Comparison of ENCODE assay signal across 1 cellular context in genomic region chr9:132430998-132431397, GRCh38.
TF ChIP-seq lines count a peak whose summit lies in the region.

No MANE protein-coding gene starts in this region.

TF ChIP-seq in HepG2, 621 proteins besides CTCF, POLR2A, EP300 and RAD21 (continued from another document):
- TF ChIP-seq, protein P1, sequence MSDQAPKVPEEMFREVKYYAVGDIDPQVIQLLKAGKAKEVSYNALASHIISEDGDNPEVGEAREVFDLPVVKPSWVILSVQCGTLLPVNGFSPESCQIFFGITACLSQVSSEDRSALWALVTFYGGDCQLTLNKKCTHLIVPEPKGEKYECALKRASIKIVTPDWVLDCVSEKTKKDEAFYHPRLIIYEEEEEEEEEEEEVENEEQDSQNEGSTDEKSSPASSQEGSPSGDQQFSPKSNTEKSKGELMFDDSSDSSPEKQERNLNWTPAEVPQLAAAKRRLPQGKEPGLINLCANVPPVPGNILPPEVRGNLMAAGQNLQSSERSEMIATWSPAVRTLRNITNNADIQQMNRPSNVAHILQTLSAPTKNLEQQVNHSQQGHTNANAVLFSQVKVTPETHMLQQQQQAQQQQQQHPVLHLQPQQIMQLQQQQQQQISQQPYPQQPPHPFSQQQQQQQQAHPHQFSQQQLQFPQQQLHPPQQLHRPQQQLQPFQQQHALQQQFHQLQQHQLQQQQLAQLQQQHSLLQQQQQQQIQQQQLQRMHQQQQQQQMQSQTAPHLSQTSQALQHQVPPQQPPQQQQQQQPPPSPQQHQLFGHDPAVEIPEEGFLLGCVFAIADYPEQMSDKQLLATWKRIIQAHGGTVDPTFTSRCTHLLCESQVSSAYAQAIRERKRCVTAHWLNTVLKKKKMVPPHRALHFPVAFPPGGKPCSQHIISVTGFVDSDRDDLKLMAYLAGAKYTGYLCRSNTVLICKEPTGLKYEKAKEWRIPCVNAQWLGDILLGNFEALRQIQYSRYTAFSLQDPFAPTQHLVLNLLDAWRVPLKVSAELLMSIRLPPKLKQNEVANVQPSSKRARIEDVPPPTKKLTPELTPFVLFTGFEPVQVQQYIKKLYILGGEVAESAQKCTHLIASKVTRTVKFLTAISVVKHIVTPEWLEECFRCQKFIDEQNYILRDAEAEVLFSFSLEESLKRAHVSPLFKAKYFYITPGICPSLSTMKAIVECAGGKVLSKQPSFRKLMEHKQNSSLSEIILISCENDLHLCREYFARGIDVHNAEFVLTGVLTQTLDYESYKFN (CRISPR knock-in tag; conservative IDR thresholded peaks at IDR 0.05) = peak; percentile 61
- TF ChIP-seq, protein P2, sequence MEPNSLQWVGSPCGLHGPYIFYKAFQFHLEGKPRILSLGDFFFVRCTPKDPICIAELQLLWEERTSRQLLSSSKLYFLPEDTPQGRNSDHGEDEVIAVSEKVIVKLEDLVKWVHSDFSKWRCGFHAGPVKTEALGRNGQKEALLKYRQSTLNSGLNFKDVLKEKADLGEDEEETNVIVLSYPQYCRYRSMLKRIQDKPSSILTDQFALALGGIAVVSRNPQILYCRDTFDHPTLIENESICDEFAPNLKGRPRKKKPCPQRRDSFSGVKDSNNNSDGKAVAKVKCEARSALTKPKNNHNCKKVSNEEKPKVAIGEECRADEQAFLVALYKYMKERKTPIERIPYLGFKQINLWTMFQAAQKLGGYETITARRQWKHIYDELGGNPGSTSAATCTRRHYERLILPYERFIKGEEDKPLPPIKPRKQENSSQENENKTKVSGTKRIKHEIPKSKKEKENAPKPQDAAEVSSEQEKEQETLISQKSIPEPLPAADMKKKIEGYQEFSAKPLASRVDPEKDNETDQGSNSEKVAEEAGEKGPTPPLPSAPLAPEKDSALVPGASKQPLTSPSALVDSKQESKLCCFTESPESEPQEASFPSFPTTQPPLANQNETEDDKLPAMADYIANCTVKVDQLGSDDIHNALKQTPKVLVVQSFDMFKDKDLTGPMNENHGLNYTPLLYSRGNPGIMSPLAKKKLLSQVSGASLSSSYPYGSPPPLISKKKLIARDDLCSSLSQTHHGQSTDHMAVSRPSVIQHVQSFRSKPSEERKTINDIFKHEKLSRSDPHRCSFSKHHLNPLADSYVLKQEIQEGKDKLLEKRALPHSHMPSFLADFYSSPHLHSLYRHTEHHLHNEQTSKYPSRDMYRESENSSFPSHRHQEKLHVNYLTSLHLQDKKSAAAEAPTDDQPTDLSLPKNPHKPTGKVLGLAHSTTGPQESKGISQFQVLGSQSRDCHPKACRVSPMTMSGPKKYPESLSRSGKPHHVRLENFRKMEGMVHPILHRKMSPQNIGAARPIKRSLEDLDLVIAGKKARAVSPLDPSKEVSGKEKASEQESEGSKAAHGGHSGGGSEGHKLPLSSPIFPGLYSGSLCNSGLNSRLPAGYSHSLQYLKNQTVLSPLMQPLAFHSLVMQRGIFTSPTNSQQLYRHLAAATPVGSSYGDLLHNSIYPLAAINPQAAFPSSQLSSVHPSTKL (CRISPR knock-in tag; IDR thresholded peaks at IDR 0.05) = peak; percentile 31; the same call in 1 of the 2 replicates
- no peak for TF ChIP-seq SALL2 (CRISPR knock-in tag; IDR thresholded peaks at IDR 0.05)
- TF ChIP-seq, protein P3, sequence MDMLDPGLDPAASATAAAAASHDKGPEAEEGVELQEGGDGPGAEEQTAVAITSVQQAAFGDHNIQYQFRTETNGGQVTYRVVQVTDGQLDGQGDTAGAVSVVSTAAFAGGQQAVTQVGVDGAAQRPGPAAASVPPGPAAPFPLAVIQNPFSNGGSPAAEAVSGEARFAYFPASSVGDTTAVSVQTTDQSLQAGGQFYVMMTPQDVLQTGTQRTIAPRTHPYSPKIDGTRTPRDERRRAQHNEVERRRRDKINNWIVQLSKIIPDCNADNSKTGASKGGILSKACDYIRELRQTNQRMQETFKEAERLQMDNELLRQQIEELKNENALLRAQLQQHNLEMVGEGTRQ (IDR thresholded peaks at IDR 0.05; ENCODE audit: low read depth, low read length) = no peak
- TF ChIP-seq, protein P3 (CRISPR knock-in tag; IDR thresholded peaks at IDR 0.05; ENCODE audit: borderline replicate concordance) = peak; percentile 59; the same call in 1 of the 2 replicates
- TF ChIP-seq, protein P4, sequence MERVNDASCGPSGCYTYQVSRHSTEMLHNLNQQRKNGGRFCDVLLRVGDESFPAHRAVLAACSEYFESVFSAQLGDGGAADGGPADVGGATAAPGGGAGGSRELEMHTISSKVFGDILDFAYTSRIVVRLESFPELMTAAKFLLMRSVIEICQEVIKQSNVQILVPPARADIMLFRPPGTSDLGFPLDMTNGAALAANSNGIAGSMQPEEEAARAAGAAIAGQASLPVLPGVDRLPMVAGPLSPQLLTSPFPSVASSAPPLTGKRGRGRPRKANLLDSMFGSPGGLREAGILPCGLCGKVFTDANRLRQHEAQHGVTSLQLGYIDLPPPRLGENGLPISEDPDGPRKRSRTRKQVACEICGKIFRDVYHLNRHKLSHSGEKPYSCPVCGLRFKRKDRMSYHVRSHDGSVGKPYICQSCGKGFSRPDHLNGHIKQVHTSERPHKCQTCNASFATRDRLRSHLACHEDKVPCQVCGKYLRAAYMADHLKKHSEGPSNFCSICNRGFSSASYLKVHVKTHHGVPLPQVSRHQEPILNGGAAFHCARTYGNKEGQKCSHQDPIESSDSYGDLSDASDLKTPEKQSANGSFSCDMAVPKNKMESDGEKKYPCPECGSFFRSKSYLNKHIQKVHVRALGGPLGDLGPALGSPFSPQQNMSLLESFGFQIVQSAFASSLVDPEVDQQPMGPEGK (CRISPR knock-in tag; IDR thresholded peaks at IDR 0.05) = no peak
- TF ChIP-seq, protein P5, sequence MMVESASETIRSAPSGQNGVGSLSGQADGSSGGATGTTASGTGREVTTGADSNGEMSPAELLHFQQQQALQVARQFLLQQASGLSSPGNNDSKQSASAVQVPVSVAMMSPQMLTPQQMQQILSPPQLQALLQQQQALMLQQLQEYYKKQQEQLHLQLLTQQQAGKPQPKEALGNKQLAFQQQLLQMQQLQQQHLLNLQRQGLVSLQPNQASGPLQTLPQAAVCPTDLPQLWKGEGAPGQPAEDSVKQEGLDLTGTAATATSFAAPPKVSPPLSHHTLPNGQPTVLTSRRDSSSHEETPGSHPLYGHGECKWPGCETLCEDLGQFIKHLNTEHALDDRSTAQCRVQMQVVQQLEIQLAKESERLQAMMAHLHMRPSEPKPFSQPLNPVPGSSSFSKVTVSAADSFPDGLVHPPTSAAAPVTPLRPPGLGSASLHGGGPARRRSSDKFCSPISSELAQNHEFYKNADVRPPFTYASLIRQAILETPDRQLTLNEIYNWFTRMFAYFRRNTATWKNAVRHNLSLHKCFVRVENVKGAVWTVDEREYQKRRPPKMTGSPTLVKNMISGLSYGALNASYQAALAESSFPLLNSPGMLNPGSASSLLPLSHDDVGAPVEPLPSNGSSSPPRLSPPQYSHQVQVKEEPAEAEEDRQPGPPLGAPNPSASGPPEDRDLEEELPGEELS (CRISPR knock-in tag; IDR thresholded peaks at IDR 0.05) = peak; percentile 73
- TF ChIP-seq RBM39 (IDR thresholded peaks at IDR 0.05; ENCODE audit: low read depth, low read length, poor library complexity, severe bottlenecking) = no peak
- peak; percentile 35; the same call in 1 of the 2 replicates for TF ChIP-seq RARA (CRISPR knock-in tag; IDR thresholded peaks at IDR 0.05)
- no peak for TF ChIP-seq ZFP36L2 (CRISPR knock-in tag; IDR thresholded peaks at IDR 0.05)
- TF ChIP-seq FOXP1 (IDR thresholded peaks at IDR 0.05) = no peak
- peak; percentile 58 for TF ChIP-seq FOXP1 (CRISPR knock-in tag; IDR thresholded peaks at IDR 0.05)
- TF ChIP-seq, protein P6, sequence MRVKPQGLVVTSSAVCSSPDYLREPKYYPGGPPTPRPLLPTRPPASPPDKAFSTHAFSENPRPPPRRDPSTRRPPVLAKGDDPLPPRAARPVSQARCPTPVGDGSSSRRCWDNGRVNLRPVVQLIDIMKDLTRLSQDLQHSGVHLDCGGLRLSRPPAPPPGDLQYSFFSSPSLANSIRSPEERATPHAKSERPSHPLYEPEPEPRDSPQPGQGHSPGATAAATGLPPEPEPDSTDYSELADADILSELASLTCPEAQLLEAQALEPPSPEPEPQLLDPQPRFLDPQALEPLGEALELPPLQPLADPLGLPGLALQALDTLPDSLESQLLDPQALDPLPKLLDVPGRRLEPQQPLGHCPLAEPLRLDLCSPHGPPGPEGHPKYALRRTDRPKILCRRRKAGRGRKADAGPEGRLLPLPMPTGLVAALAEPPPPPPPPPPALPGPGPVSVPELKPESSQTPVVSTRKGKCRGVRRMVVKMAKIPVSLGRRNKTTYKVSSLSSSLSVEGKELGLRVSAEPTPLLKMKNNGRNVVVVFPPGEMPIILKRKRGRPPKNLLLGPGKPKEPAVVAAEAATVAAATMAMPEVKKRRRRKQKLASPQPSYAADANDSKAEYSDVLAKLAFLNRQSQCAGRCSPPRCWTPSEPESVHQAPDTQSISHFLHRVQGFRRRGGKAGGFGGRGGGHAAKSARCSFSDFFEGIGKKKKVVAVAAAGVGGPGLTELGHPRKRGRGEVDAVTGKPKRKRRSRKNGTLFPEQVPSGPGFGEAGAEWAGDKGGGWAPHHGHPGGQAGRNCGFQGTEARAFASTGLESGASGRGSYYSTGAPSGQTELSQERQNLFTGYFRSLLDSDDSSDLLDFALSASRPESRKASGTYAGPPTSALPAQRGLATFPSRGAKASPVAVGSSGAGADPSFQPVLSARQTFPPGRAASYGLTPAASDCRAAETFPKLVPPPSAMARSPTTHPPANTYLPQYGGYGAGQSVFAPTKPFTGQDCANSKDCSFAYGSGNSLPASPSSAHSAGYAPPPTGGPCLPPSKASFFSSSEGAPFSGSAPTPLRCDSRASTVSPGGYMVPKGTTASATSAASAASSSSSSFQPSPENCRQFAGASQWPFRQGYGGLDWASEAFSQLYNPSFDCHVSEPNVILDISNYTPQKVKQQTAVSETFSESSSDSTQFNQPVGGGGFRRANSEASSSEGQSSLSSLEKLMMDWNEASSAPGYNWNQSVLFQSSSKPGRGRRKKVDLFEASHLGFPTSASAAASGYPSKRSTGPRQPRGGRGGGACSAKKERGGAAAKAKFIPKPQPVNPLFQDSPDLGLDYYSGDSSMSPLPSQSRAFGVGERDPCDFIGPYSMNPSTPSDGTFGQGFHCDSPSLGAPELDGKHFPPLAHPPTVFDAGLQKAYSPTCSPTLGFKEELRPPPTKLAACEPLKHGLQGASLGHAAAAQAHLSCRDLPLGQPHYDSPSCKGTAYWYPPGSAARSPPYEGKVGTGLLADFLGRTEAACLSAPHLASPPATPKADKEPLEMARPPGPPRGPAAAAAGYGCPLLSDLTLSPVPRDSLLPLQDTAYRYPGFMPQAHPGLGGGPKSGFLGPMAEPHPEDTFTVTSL (CRISPR knock-in tag; IDR thresholded peaks at IDR 0.05; ENCODE audit: borderline replicate concordance) = 0 out of 2 replicates have a peak, but pooled peaks have one; percentile 20
- TF ChIP-seq ZBTB43 (CRISPR knock-in tag; conservative IDR thresholded peaks at IDR 0.05) = no peak
- no peak for TF ChIP-seq SNRNP70 (IDR thresholded peaks at IDR 0.05; ENCODE audit: low read depth, low read length)
- TF ChIP-seq, protein P7, sequence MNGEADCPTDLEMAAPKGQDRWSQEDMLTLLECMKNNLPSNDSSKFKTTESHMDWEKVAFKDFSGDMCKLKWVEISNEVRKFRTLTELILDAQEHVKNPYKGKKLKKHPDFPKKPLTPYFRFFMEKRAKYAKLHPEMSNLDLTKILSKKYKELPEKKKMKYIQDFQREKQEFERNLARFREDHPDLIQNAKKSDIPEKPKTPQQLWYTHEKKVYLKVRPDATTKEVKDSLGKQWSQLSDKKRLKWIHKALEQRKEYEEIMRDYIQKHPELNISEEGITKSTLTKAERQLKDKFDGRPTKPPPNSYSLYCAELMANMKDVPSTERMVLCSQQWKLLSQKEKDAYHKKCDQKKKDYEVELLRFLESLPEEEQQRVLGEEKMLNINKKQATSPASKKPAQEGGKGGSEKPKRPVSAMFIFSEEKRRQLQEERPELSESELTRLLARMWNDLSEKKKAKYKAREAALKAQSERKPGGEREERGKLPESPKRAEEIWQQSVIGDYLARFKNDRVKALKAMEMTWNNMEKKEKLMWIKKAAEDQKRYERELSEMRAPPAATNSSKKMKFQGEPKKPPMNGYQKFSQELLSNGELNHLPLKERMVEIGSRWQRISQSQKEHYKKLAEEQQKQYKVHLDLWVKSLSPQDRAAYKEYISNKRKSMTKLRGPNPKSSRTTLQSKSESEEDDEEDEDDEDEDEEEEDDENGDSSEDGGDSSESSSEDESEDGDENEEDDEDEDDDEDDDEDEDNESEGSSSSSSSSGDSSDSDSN (CRISPR knock-in tag; IDR thresholded peaks at IDR 0.05) = no peak
- peak; percentile 96 for TF ChIP-seq SRF (IDR thresholded peaks at IDR 0.05; ENCODE audit: low read depth, low read length)
- TF ChIP-seq ETV5 (CRISPR knock-in tag; IDR thresholded peaks at IDR 0.05; ENCODE audit: borderline replicate concordance) = peak; percentile 10; the same call in 1 of the 2 replicates
- TF ChIP-seq ZNF570 (CRISPR knock-in tag; IDR thresholded peaks at IDR 0.05; ENCODE audit: borderline replicate concordance) = no peak
